Comparison of ENCODE assay signal across 1 cellular context in the genomic region with DNA sequence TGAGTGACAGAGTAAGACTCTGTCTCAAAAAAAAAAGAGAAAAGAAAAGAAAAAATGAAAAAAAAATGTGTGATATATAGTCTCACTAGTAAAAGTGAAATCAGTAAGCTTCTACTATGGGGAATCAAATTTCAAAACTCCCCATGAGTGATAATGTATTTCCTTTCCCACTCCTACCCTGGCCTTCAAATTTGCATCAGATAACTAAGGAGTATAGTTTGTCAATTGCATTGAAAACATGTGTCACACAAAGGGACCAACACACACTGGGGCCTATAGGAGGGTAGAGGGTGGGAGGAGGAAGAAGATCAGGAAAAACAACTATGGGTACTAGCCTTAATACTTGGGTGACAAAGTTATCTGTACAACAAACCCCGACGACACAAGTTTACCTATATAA.
TF ChIP-seq lines count a peak whose summit lies in the region.

No MANE protein-coding gene starts in this region.

TF ChIP-seq in K562, 482 proteins besides CTCF, POLR2A, EP300 and RAD21 (continued from another document):
- TF ChIP-seq, protein P1, sequence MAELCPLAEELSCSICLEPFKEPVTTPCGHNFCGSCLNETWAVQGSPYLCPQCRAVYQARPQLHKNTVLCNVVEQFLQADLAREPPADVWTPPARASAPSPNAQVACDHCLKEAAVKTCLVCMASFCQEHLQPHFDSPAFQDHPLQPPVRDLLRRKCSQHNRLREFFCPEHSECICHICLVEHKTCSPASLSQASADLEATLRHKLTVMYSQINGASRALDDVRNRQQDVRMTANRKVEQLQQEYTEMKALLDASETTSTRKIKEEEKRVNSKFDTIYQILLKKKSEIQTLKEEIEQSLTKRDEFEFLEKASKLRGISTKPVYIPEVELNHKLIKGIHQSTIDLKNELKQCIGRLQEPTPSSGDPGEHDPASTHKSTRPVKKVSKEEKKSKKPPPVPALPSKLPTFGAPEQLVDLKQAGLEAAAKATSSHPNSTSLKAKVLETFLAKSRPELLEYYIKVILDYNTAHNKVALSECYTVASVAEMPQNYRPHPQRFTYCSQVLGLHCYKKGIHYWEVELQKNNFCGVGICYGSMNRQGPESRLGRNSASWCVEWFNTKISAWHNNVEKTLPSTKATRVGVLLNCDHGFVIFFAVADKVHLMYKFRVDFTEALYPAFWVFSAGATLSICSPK (IDR thresholded peaks at IDR 0.05; ENCODE audit: borderline replicate concordance) = no peak
- no peak for TF ChIP-seq ZNF668 (CRISPR knock-in tag; IDR thresholded peaks at IDR 0.05)
- TF ChIP-seq BHLHE40 (IDR thresholded peaks at IDR 0.05; ENCODE audit: low read length) = no peak
- TF ChIP-seq ZFP36 (IDR thresholded peaks at IDR 0.05; ENCODE audit: low read depth, low read length, partially characterized antibody) = no peak
- TF ChIP-seq IFI16 (CRISPR knock-in tag; IDR thresholded peaks at IDR 0.05) = no peak
- TF ChIP-seq, protein P2, sequence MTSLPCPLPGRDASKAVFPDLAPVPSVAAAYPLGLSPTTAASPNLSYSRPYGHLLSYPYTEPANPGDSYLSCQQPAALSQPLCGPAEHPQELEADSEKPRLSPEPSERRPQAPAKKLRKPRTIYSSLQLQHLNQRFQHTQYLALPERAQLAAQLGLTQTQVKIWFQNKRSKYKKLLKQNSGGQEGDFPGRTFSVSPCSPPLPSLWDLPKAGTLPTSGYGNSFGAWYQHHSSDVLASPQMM (CRISPR knock-in tag; IDR thresholded peaks at IDR 0.05) = no peak
- no peak for TF ChIP-seq SLC30A9 (CRISPR knock-in tag; IDR thresholded peaks at IDR 0.05)
- TF ChIP-seq, protein P3, sequence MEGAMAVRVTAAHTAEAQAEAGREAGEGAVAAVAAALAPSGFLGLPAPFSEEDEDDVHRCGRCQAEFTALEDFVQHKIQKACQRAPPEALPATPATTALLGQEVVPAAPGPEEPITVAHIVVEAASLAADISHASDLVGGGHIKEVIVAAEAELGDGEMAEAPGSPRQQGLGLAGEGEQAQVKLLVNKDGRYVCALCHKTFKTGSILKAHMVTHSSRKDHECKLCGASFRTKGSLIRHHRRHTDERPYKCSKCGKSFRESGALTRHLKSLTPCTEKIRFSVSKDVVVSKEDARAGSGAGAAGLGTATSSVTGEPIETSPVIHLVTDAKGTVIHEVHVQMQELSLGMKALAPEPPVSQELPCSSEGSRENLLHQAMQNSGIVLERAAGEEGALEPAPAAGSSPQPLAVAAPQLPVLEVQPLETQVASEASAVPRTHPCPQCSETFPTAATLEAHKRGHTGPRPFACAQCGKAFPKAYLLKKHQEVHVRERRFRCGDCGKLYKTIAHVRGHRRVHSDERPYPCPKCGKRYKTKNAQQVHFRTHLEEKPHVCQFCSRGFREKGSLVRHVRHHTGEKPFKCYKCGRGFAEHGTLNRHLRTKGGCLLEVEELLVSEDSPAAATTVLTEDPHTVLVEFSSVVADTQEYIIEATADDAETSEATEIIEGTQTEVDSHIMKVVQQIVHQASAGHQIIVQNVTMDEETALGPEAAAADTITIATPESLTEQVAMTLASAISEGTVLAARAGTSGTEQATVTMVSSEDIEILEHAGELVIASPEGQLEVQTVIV (CRISPR knock-in tag; IDR thresholded peaks at IDR 0.05; ENCODE audit: borderline replicate concordance) = no peak
- TF ChIP-seq HMG20B (CRISPR knock-in tag; IDR thresholded peaks at IDR 0.05) = no peak
